Comparison of ENCODE assay signal across 9 cellular contexts in genomic region chr7:91265693-91266066, GRCh38. TPM values are rescaled to one million over a fixed set of nuclear protein-coding genes. Genes with fewer than 3 reads are reported as not detected.
DNase-seq lines count a peak whose midpoint lies in the region; ATAC-seq, FAIRE-seq and TF ChIP-seq lines count a peak whose summit lies in the region.
"Had no signal": no experiment of that assay in that cellular context is flagged by ENCODE, and none has a peak within 500 bp of the region (broad histone marks: within the 10 kb centered on the region; RNA-seq: fewer than 3 reads in every experiment).

No MANE protein-coding gene starts in this region.

- no peak overlapping the region for H3K27ac ChIP-seq in astrocyte (ENCODE audit: low read depth, low read length)
- peak overlapping the region; percentile 78 for H3K27ac ChIP-seq in layer of hippocampus (ENCODE audit: low read depth, low read length)
- peak overlapping the region; percentile 95 to 97 for H3K27ac ChIP-seq in thoracic aorta

- H3K27ac Mint-ChIP-seq in T-helper 1 cell treated with Interleukin-12 subunit alpha and Interleukin-12 subunit beta and Interleukin-4 antibody, amounts not matched to agents 30 μg/mL and 1 μg/mL, for 36 hours: no peak overlapping the region
- no peak overlapping the region for H3K27ac Mint-ChIP-seq in astrocyte (ENCODE audit: unreplicated experiment)
- H3K27ac Mint-ChIP-seq: CD4-positive, CD25-positive, alpha-beta regulatory T cell had no signal

- peaks cover 46% of the 10 kb centered on the region for H3K27me3 Mint-ChIP-seq in T-helper 1 cell treated with Interleukin-12 subunit alpha and Interleukin-12 subunit beta and Interleukin-4 antibody, amounts not matched to agents 30 μg/mL and 1 μg/mL, for 36 hours (ENCODE audit: low read depth)
- peaks cover 25% of the 10 kb centered on the region for H3K27me3 Mint-ChIP-seq in astrocyte (ENCODE audit: low read depth, unreplicated experiment)

- ATAC-seq in thoracic aorta (ENCODE audit: insufficient number of reproducible peaks, low FRiP score, low read depth) (no peak), HG03039 (IDR thresholded peaks at IDR 0.05; ENCODE audit: unreplicated experiment) (no peak)

- H3K36me3 ChIP-seq in astrocyte (ENCODE audit: insufficient read depth, low read length) (no peaks in the 10 kb centered on the region), thoracic aorta (no peaks in the 10 kb centered on the region)

- TF ChIP-seq CTCF in astrocyte (IDR thresholded peaks at IDR 0.05; ENCODE audit: insufficient read depth, low read depth, low read length): no peak
- no peak for TF ChIP-seq CTCF in thoracic aorta (IDR thresholded peaks at IDR 0.05)

- peak overlapping the region; percentile 86 for H3K4me3 Mint-ChIP-seq in T-helper 1 cell treated with Interleukin-12 subunit alpha and Interleukin-12 subunit beta and Interleukin-4 antibody, amounts not matched to agents 30 μg/mL and 1 μg/mL, for 36 hours
- H3K4me3 Mint-ChIP-seq in astrocyte (ENCODE audit: unreplicated experiment): peak overlapping the region; percentile 90

- H3K79me2 ChIP-seq in astrocyte (ENCODE audit: insufficient read depth, low read length): peaks cover 26% of the 10 kb centered on the region

- H3K4me2 ChIP-seq in astrocyte (ENCODE audit: low read length): peak overlapping the region; percentile 91

- FAIRE-seq in astrocyte (lab: Jason Lieb, UNC): no peak

- DNase-seq in T-helper 1 cell (no peak), astrocyte (ENCODE audit: low read depth) (peak; percentile 26), thoracic aorta (ENCODE audit: low spot score) (no peak), H4 (ENCODE audit: low spot score) (no peak), DMS114 treated with DMSO at 0.1 percent for 48 hours (lab: John Stamatoyannopoulos, UW; ENCODE audit: unreplicated experiment) (no peak)

- H3K4me1 ChIP-seq in astrocyte (ENCODE audit: insufficient read depth, low read length) (peaks cover 24% of the 10 kb centered on the region), thoracic aorta (ENCODE audit: control insufficient read depth in 1 of 2, low read depth in 2 of 2) (peaks cover 0 to 50% of the 10 kb centered on the region in 2 donors)

- peaks cover 7% of the 10 kb centered on the region for H3K4me1 Mint-ChIP-seq in T-helper 1 cell treated with Interleukin-12 subunit alpha and Interleukin-12 subunit beta and Interleukin-4 antibody, amounts not matched to agents 30 μg/mL and 1 μg/mL, for 36 hours (ENCODE audit: low read depth)
- no peaks in the 10 kb centered on the region for H3K4me1 Mint-ChIP-seq in astrocyte (ENCODE audit: low read depth, unreplicated experiment)

- H4K20me1 ChIP-seq in astrocyte (ENCODE audit: insufficient read depth, low read length): peaks cover 16% of the 10 kb centered on the region

- H3K27me3 ChIP-seq in astrocyte (ENCODE audit: insufficient read depth, low read length) (no peaks in the 10 kb centered on the region), layer of hippocampus (ENCODE audit: control insufficient read depth, insufficient read depth, low read length) (no peaks in the 10 kb centered on the region), thoracic aorta (replicated peaks; ENCODE audit: insufficient read depth) (no peaks in the 10 kb centered on the region)

- peak overlapping the region; percentile 85 for H3K4me3 ChIP-seq in astrocyte (ENCODE audit: insufficient read depth, low read depth, low read length)
- peak overlapping the region; percentile 75 for H3K4me3 ChIP-seq in thoracic aorta

- no peaks in the 10 kb centered on the region for H3K9me3 Mint-ChIP-seq in T-helper 1 cell treated with Interleukin-12 subunit alpha and Interleukin-12 subunit beta and Interleukin-4 antibody, amounts not matched to agents 30 μg/mL and 1 μg/mL, for 36 hours
- H3K9me3 Mint-ChIP-seq in astrocyte (ENCODE audit: unreplicated experiment): peaks cover 5% of the 10 kb centered on the region

- H2AFZ ChIP-seq in astrocyte (ENCODE audit: low read depth, low read length): peak overlapping the region; percentile 90

- H3K36me3 Mint-ChIP-seq in T-helper 1 cell treated with Interleukin-12 subunit alpha and Interleukin-12 subunit beta and Interleukin-4 antibody, amounts not matched to agents 30 μg/mL and 1 μg/mL, for 36 hours (ENCODE audit: low read depth): no peaks in the 10 kb centered on the region
- peaks cover 2% of the 10 kb centered on the region for H3K36me3 Mint-ChIP-seq in astrocyte (ENCODE audit: low read depth, unreplicated experiment)
- H3K36me3 Mint-ChIP-seq: CD4-positive, CD25-positive, alpha-beta regulatory T cell had no signal

- H3K9ac ChIP-seq in astrocyte (ENCODE audit: low read length): peak overlapping the region; percentile 76

- H3K9me3 ChIP-seq in astrocyte (ENCODE audit: insufficient read depth, low read depth, low read length) (no peaks in the 10 kb centered on the region), thoracic aorta (no peaks in the 10 kb centered on the region)

RNA-seq across cellular contexts. Expression of gene FZD1, which starts 1.4 kb away (rescaled TPM):
- total RNA-seq in astrocyte: 5.4 and 6.8 TPM in 2 replicates
- 10 to 100 TPM; 33.6 to 57.9 TPM for total RNA-seq in thoracic aorta
- total RNA-seq in H4 (2014; rRNA removed; shearing (Covaris generic)): 6.1 and 6.9 TPM in 2 replicates
